Comparison of ENCODE assay signal across 9 cellular contexts in the genomic region with DNA sequence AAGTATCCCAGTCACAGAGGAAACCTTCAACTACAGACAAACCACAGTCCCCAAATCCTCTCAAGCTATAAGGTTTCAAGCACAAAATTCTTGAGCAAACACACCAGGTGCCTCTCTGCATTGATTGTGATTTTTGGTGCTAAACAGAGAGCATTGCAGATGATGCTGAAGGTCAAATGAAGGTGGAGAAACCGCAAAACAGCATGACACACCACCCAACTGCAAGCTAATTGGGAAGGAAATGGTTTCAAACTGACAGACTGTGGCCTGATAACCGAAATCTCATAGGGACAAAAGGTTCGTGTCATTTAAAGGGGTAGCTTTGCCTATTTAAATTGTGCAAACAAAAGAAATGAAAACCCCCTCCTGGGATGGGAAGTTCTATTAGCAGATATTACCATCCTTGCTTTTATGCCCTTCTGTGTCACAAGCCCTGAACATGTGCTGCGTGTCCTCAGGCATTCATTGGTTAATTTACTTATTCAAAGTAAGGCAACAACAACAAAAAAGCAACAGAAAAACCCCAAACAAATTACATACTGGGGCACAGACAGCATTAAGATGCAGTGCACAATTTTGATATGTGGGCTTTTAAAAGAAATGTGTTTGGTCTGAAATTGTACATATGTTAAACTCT.
DNase-seq lines count a peak whose midpoint lies in the region; ATAC-seq and FAIRE-seq lines count a peak whose summit lies in the region.
"Had no signal": no experiment of that assay in that cellular context is flagged by ENCODE, and none has a peak within 500 bp of the region (broad histone marks: within the 10 kb centered on the region; RNA-seq: fewer than 3 reads in every experiment).

No MANE protein-coding gene starts in this region.

- H3K9me3 ChIP-seq in neuronal stem cell (replicated peaks in 1 of 2; ENCODE audit: control insufficient read depth in 2 of 2, insufficient read depth in 1 of 2, low read depth in 1 of 2, low read length in 2 of 2) = no peaks in the 10 kb centered on the region
- H3K9me3 ChIP-seq: vagina had no signal

- no peak overlapping the region for H2BK12ac ChIP-seq in neuronal stem cell (ENCODE audit: low read length)

- no peak overlapping the region for H4K91ac ChIP-seq in neuronal stem cell (ENCODE audit: low read depth, low read length, poor library complexity)

- H3K18ac ChIP-seq in neuronal stem cell (ENCODE audit: low read length) = no peak overlapping the region

- no peak overlapping the region for H3K14ac ChIP-seq in neuronal stem cell (ENCODE audit: low read length)

- H2AK5ac ChIP-seq in neuronal stem cell (ENCODE audit: low read depth, low read length) = no peak overlapping the region

- no CpG with 5 or more reads among the region's 4 CpGs for WGBS in neuronal stem cell (ENCODE audit: extremely low coverage in 2 of 2, insufficient read length in 2 of 2, insufficient replicate concordance in 1 of 2), 2 donors

- H2BK120ac ChIP-seq in neuronal stem cell (ENCODE audit: low read depth, low read length) = no peak overlapping the region

- FAIRE-seq in HTR-8/SVneo (lab: Jason Lieb, UNC) = no peak

- H3K4me3 ChIP-seq in neuronal stem cell (ENCODE audit: low read length in 2 of 2) = no peak overlapping the region
- H3K4me3 ChIP-seq: vagina had no signal

- H3K79me1 ChIP-seq in neuronal stem cell (ENCODE audit: low read depth, low read length) = no peaks in the 10 kb centered on the region

- H3K23ac ChIP-seq in neuronal stem cell (ENCODE audit: low read depth, low read length, poor library complexity) = no peak overlapping the region

- H2AFZ ChIP-seq in neuronal stem cell (ENCODE audit: low read length) = peak overlapping the region; percentile 1

- H3K27me3 ChIP-seq in neuronal stem cell (ENCODE audit: control insufficient read depth in 3 of 3, insufficient read depth in 3 of 3, low read depth in 1 of 3, low read length in 3 of 3) = no peaks in the 10 kb centered on the region
- H3K27me3 ChIP-seq: vagina had no signal

- no peak overlapping the region for H4K8ac ChIP-seq in neuronal stem cell (ENCODE audit: low read depth, low read length)

- intact Hi-C loops in Right ventricle myocardium inferior (cut with DNase I) = no loop called here

- no peak overlapping the region for H3K4ac ChIP-seq in neuronal stem cell (ENCODE audit: low read length)

- H3K36me3 ChIP-seq in neuronal stem cell (replicated peaks in 1 of 2; ENCODE audit: control insufficient read depth in 2 of 2, insufficient read depth in 2 of 2, low read length in 2 of 2) = no peaks in the 10 kb centered on the region
- H3K36me3 ChIP-seq: vagina had no signal

- no peak overlapping the region for H3K4me2 ChIP-seq in neuronal stem cell (ENCODE audit: insufficient read depth, low read length, poor library complexity, severe bottlenecking)

- ATAC-seq in HG02678 (IDR thresholded peaks at IDR 0.05; ENCODE audit: unreplicated experiment) (peak; percentile 74), Right ventricle myocardium inferior (no peak)

- no peak overlapping the region for H2BK5ac ChIP-seq in neuronal stem cell (ENCODE audit: low read length)

- no peak overlapping the region for H2BK15ac ChIP-seq in neuronal stem cell (ENCODE audit: low read length)

- peaks cover 10 to 26% of the 10 kb centered on the region in 2 donors for H3K4me1 ChIP-seq in neuronal stem cell (ENCODE audit: control insufficient read depth in 2 of 2, insufficient read depth in 1 of 2, low read depth in 1 of 2, low read length in 2 of 2)
- H3K4me1 ChIP-seq: vagina had no signal

- no peak overlapping the region for H3K27ac ChIP-seq in neuronal stem cell (replicated peaks; ENCODE audit: low read length)
- H3K27ac ChIP-seq: vagina had no signal

- no peak overlapping the region for H3K9ac ChIP-seq in neuronal stem cell (ENCODE audit: low read depth, low read length, poor library complexity)

- DNase-seq in SIG-M5 treated with dmso at 0.1 percent for 504 hours (lab: John Stamatoyannopoulos, UW; ENCODE audit: unreplicated experiment) (peak; percentile 39), SIG-M5 (lab: John Stamatoyannopoulos, UW) (no peak), MV-4-11 (lab: John Stamatoyannopoulos, UW) (peak; percentile 97), neuronal stem cell (ENCODE audit: low spot score) (no peak), Right ventricle myocardium inferior (ENCODE audit: missing footprints) (no peak), NCI-H226 (no peak), HTR-8/SVneo (ENCODE audit: insufficient read length, low spot score) (no peak)

Comparison
In these comparisons a context has a peak if more than half of its experiments do, and no peak if none do; other contexts are left out.
1. DNase-seq: peak in SIG-M5 treated with dmso at 0.1 percent for 504 hours (single experiment) and MV-4-11 (single experiment); none in SIG-M5 (single experiment), neuronal stem cell (single experiment), Right ventricle myocardium inferior (single experiment), NCI-H226 (single experiment) and HTR-8/SVneo (single experiment).